ENCODE assay signal across 1 cellular context in genomic region chr22:19151329-19152191, GRCh38.
TF ChIP-seq lines count a peak whose summit lies in the region.

No MANE protein-coding gene starts in this region.

TF ChIP-seq in IMR-90, 13 proteins besides CTCF, POLR2A, EP300 and RAD21:
- TF ChIP-seq MXI1 (IDR thresholded peaks at IDR 0.05; ENCODE audit: borderline replicate concordance, low read depth, low read length) (no peak), NFE2L2 (IDR thresholded peaks at IDR 0.05; ENCODE audit: low read depth, low read length) (no peak), ELK1 (IDR thresholded peaks at IDR 0.05; ENCODE audit: borderline replicate concordance, low read depth, low read length) (no peak), BHLHE40 (IDR thresholded peaks at IDR 0.05; ENCODE audit: low read depth, low read length) (no peak), SMC3 (IDR thresholded peaks at IDR 0.05; ENCODE audit: low read depth, low read length) (no peak), CEBPB (IDR thresholded peaks at IDR 0.05; ENCODE audit: low read depth, low read length) (no peak), RCOR1 (IDR thresholded peaks at IDR 0.05; ENCODE audit: insufficient replicate concordance, low read length) (no peak), RFX5 (IDR thresholded peaks at IDR 0.05; ENCODE audit: low read depth, low read length) (no peak), USF2 (IDR thresholded peaks at IDR 0.05; ENCODE audit: low read depth, low read length) (no peak), FOS (IDR thresholded peaks at IDR 0.05; ENCODE audit: low read depth, low read length) (no peak), CHD1 (IDR thresholded peaks at IDR 0.05; ENCODE audit: low read depth, low read length) (no peak), MAFK (IDR thresholded peaks at IDR 0.05; ENCODE audit: low read depth, low read length) (no peak), MAZ (IDR thresholded peaks at IDR 0.05; ENCODE audit: borderline replicate concordance, low read depth, low read length) (no peak)
